25 cellular contexts compared by ENCODE assay signal in genomic region chr10:70188768-70189167, GRCh38.
"Had no signal": no experiment of that assay in that cellular context is flagged by ENCODE, and none has a peak within 500 bp of the region (broad histone marks: within the 10 kb centered on the region; RNA-seq: fewer than 3 reads in every experiment).

No MANE protein-coding gene starts in this region.

- H3K27me3 ChIP-seq: left lung, ovary, right atrium auricular region, right lobe of liver, testis, thyroid gland, transverse colon, upper lobe of left lung had no signal

- H3K27me3 Mint-ChIP-seq: stimulated activated memory B cell treated with anti-CD40 and anti-IgM and Interleukin-4, amounts not matched to agents 10 μg/mL and 1 μg/mL and 100 μg/mL, for 72 hours; stimulated activated naive CD8-positive, alpha-beta T cell treated with anti-CD3 and anti-CD28 coated beads, Interleukin-15, amount 100 ng/mL, for 72 hours had no signal

- H3K4me1 ChIP-seq: testis had no signal

- DNase-seq: hypothalamus; immature natural killer cell; kidney; left colon; left lung; lower lobe of right lung; mammary epithelial cell; mesenchymal stem cell; natural killer cell; ovary; right lobe of liver; stimulated activated CD4-positive, alpha-beta T cell treated with anti-CD3 and anti-CD28 coated beads, Interleukin-1b, Interleukin-23, amount 100 ng/mL, for 48 hours; stimulated activated CD4-positive, alpha-beta T cell treated with anti-CD3 and anti-CD28 coated beads, Interleukin-2, amount 100 ng/mL, for 48 hours; stimulated activated CD4-positive, alpha-beta T cell treated with anti-CD3 and anti-CD28 coated beads, Interleukin-4, amount 100 ng/mL, for 4 hours; stimulated activated CD8-positive, alpha-beta memory T cell treated with anti-CD3 and anti-CD28 coated beads, Interleukin-4, amount 100 ng/mL, for 48 hours; stimulated activated naive CD4-positive, alpha-beta T cell treated with Interleukin-2 at 50 U/mL for 16 hours; stimulated activated naive CD8-positive, alpha-beta T cell treated with anti-CD3 and anti-CD28 coated beads, Interleukin-15, amount 100 ng/mL, for 72 hours; testis; thyroid gland; transverse colon; upper lobe of left lung had no signal

- H3K36me3 ChIP-seq: left lung, lower lobe of right lung, ovary, right atrium auricular region, right lobe of liver, thyroid gland, transverse colon, upper lobe of left lung had no signal

- H3K36me3 Mint-ChIP-seq: immature natural killer cell; natural killer cell; stimulated activated memory B cell treated with anti-CD40 and anti-IgM and Interleukin-4, amounts not matched to agents 10 μg/mL and 1 μg/mL and 100 μg/mL, for 72 hours had no signal

- H3K4me3 ChIP-seq: left lung, lower lobe of right lung, ovary, right atrium auricular region, right lobe of liver, smooth muscle cell, testis, thyroid gland, transverse colon, upper lobe of left lung had no signal

- H3K4me3 Mint-ChIP-seq: immature natural killer cell; natural killer cell; stimulated activated memory B cell treated with anti-CD40 and anti-IgM and Interleukin-4, amounts not matched to agents 10 μg/mL and 1 μg/mL and 100 μg/mL, for 72 hours; stimulated activated naive CD8-positive, alpha-beta T cell treated with anti-CD3 and anti-CD28 coated beads, Interleukin-15, amount 100 ng/mL, for 72 hours had no signal

- ATAC-seq: left colon; left lung; lower lobe of right lung; right lobe of liver; stimulated activated memory B cell treated with anti-CD40 and anti-IgM and Interleukin-4, amounts not matched to agents 10 μg/mL and 1 μg/mL and 100 μg/mL, for 72 hours; stimulated activated naive CD8-positive, alpha-beta T cell treated with anti-CD3 and anti-CD28 coated beads, Interleukin-15, amount 100 ng/mL, for 72 hours had no signal

- H3K4me2 ChIP-seq: smooth muscle cell had no signal

- H3K9me3 Mint-ChIP-seq: immature natural killer cell; natural killer cell; stimulated activated memory B cell treated with anti-CD40 and anti-IgM and Interleukin-4, amounts not matched to agents 10 μg/mL and 1 μg/mL and 100 μg/mL, for 72 hours; stimulated activated naive CD8-positive, alpha-beta T cell treated with anti-CD3 and anti-CD28 coated beads, Interleukin-15, amount 100 ng/mL, for 72 hours had no signal

- H3K27ac ChIP-seq: left lung, lower lobe of right lung, ovary, right atrium auricular region, right lobe of liver, testis, thyroid gland, transverse colon had no signal

- H3K9me3 ChIP-seq: left lung, lower lobe of right lung, ovary, right atrium auricular region, right lobe of liver, testis, thyroid gland, transverse colon, upper lobe of left lung had no signal

- H3K27ac Mint-ChIP-seq: immature natural killer cell; natural killer cell; progenitor cell of endocrine pancreas; stimulated activated memory B cell treated with anti-CD40 and anti-IgM and Interleukin-4, amounts not matched to agents 10 μg/mL and 1 μg/mL and 100 μg/mL, for 72 hours had no signal

- H3K4me1 Mint-ChIP-seq: immature natural killer cell; stimulated activated memory B cell treated with anti-CD40 and anti-IgM and Interleukin-4, amounts not matched to agents 10 μg/mL and 1 μg/mL and 100 μg/mL, for 72 hours; stimulated activated naive CD8-positive, alpha-beta T cell treated with anti-CD3 and anti-CD28 coated beads, Interleukin-15, amount 100 ng/mL, for 72 hours had no signal
